ENCODE assay signal across 14 cellular contexts in the genomic region with DNA sequence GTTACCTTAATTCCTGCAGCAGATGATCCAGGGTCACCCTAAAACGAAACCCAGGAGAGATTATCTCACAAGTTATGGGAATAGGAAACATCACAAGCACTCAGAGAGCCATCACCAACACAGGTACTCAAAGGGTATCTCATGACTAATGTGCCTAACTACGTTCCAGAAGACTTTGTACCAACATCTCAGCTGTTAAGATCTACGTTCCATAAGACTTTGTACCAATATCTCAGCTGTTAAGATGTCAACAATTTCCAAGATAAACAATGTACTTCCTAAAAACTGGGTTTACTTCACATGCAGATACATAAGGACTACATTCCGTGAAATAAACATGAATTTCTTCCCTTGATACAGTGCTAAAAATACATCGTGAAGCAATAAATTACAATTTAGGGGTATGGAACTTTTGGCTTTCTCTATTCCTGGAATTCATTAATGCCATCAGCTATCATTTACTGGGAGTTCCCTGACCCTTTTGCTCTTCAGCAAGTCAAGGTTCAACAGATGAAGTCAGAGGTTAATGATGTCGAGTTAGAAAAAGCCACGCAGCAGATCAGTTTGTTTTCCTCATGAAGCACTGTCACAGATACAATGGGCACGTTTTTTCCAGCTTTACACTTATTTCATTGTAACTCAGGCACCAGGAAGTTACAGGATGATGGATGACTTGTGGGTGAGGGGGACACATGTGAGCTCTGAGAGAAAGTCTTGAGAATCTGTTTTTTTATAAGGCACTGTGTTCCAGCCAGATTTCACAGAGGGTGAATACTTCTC.
"Had no signal": no experiment of that assay in that cellular context is flagged by ENCODE, and none has a peak within 500 bp of the region (broad histone marks: within the 10 kb centered on the region; RNA-seq: fewer than 3 reads in every experiment).

No MANE protein-coding gene starts in this region.

- H3K4me3 Mint-ChIP-seq: activated B cell treated with CpG ODN at 0.5 μM for 24 hours; activated CD4-positive, alpha-beta T cell treated with anti-CD3 and anti-CD28 coated beads, Interleukin-2, amount 10 ng/mL, durations not matched to agents 24 days and 14 days; activated naive CD4-positive, alpha-beta T cell treated with anti-CD3 and anti-CD28 coated beads for 36 hours; activated T-helper 17 cell treated with anti-CD3 and anti-CD28 coated beads, Interleukin-2, amount 50 U/mL, for 72 hours; neural progenitor cell; stimulated activated memory B cell treated with anti-CD40 and anti-IgM and Interleukin-4, amounts not matched to agents 10 μg/mL and 1 μg/mL and 100 μg/mL, for 72 hours; T-helper 1 cell treated with Interleukin-12 subunit alpha and Interleukin-12 subunit beta and Interleukin-4 antibody, amounts not matched to agents 30 μg/mL and 1 μg/mL, for 36 hours had no signal

- H3K9me3 ChIP-seq: pancreas, tibial artery had no signal

- DNase-seq: activated B cell treated with CpG ODN at 0.5 μM for 24 hours; activated CD4-positive, alpha-beta T cell treated with anti-CD3 and anti-CD28 coated beads, Interleukin-2, amount 10 ng/mL, durations not matched to agents 24 days and 14 days; activated CD8-positive, alpha-beta memory T cell treated with anti-CD3 and anti-CD28 coated beads for 24 hours; activated naive CD4-positive, alpha-beta T cell treated with anti-CD3 and anti-CD28 coated beads for 36 hours; effector CD4-positive, alpha-beta T cell; pancreas; retina; tibial artery had no signal

- H3K27me3 ChIP-seq: neural progenitor cell, pancreas, tibial artery had no signal

- H3K36me3 Mint-ChIP-seq: neural progenitor cell; stimulated activated memory B cell treated with anti-CD40 and anti-IgM and Interleukin-4, amounts not matched to agents 10 μg/mL and 1 μg/mL and 100 μg/mL, for 72 hours had no signal

- ATAC-seq: activated T-helper 17 cell treated with anti-CD3 and anti-CD28 coated beads, Interleukin-2, amount 50 U/mL, for 72 hours; pancreas had no signal

- H3K27me3 Mint-ChIP-seq: activated CD4-positive, alpha-beta T cell treated with anti-CD3 and anti-CD28 coated beads, Interleukin-2, amount 10 ng/mL, durations not matched to agents 24 days and 14 days; stimulated activated memory B cell treated with anti-CD40 and anti-IgM and Interleukin-4, amounts not matched to agents 10 μg/mL and 1 μg/mL and 100 μg/mL, for 72 hours had no signal

- H3K9me3 Mint-ChIP-seq: activated B cell treated with CpG ODN at 0.5 μM for 24 hours; activated naive CD4-positive, alpha-beta T cell treated with anti-CD3 and anti-CD28 coated beads for 36 hours; activated T-helper 17 cell treated with anti-CD3 and anti-CD28 coated beads, Interleukin-2, amount 50 U/mL, for 72 hours; neural progenitor cell; stimulated activated memory B cell treated with anti-CD40 and anti-IgM and Interleukin-4, amounts not matched to agents 10 μg/mL and 1 μg/mL and 100 μg/mL, for 72 hours; T-helper 1 cell treated with Interleukin-12 subunit alpha and Interleukin-12 subunit beta and Interleukin-4 antibody, amounts not matched to agents 30 μg/mL and 1 μg/mL, for 36 hours had no signal

- H3K4me3 ChIP-seq: neural progenitor cell, pancreas, tibial artery had no signal

- H3K27ac ChIP-seq: epithelial cell of prostate, neural progenitor cell, pancreas, tibial artery had no signal

- H3K4me1 Mint-ChIP-seq: activated B cell treated with CpG ODN at 0.5 μM for 24 hours; activated T-helper 17 cell treated with anti-CD3 and anti-CD28 coated beads, Interleukin-2, amount 50 U/mL, for 72 hours; stimulated activated memory B cell treated with anti-CD40 and anti-IgM and Interleukin-4, amounts not matched to agents 10 μg/mL and 1 μg/mL and 100 μg/mL, for 72 hours had no signal

- H3K9ac ChIP-seq: neural progenitor cell had no signal

- FAIRE-seq: colon, pancreas had no signal

- H3K4me2 ChIP-seq: neural progenitor cell had no signal

- H2AFZ ChIP-seq: neural progenitor cell had no signal

- H3K36me3 ChIP-seq: neural progenitor cell, pancreas, tibial artery had no signal

- H3K27ac Mint-ChIP-seq: activated B cell treated with CpG ODN at 0.5 μM for 24 hours; activated CD4-positive, alpha-beta T cell treated with anti-CD3 and anti-CD28 coated beads, Interleukin-2, amount 10 ng/mL, durations not matched to agents 24 days and 14 days; activated naive CD4-positive, alpha-beta T cell treated with anti-CD3 and anti-CD28 coated beads for 36 hours; activated T-helper 17 cell treated with anti-CD3 and anti-CD28 coated beads, Interleukin-2, amount 50 U/mL, for 72 hours; neural progenitor cell; stimulated activated memory B cell treated with anti-CD40 and anti-IgM and Interleukin-4, amounts not matched to agents 10 μg/mL and 1 μg/mL and 100 μg/mL, for 72 hours; T-helper 1 cell treated with Interleukin-12 subunit alpha and Interleukin-12 subunit beta and Interleukin-4 antibody, amounts not matched to agents 30 μg/mL and 1 μg/mL, for 36 hours had no signal

- H3K4me1 ChIP-seq: neural progenitor cell, pancreas had no signal
